In the genomic region with DNA sequence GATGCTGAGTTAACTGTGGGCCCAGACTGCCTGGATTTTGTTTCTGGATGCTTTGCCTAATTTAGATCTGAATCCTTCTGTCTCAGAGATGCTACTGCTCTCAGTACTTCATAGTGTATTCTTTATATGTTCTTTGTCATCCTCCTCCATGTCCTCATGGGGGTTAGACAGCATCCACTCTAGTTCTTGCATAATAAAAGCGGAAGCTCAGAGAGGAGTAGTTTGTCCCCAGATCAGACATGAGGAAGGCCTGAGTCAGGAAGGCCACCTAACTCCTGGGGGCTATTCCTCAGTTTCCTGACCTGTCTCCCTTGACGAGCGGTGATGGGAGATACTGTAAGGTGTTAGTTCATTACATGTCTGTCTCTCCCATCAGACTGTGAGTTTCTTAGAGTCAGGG, we compare ENCODE assay signal across 17 cellular contexts.
"Had no signal": no experiment of that assay in that cellular context is flagged by ENCODE, and none has a peak within 500 bp of the region (broad histone marks: within the 10 kb centered on the region; RNA-seq: fewer than 3 reads in every experiment).

No MANE protein-coding gene starts in this region.

- H3K9me3 ChIP-seq: psoas muscle, suprapubic skin, upper lobe of left lung had no signal

- H3K36me3 ChIP-seq: brain microvascular endothelial cell, suprapubic skin, upper lobe of left lung had no signal

- DNase-seq: activated CD4-positive, alpha-beta T cell treated with anti-CD3 and anti-CD28 coated beads for 1 hour; activated CD4-positive, alpha-beta T cell treated with anti-CD3 and anti-CD28 coated beads, Interleukin-2, amount 50 U/mL, for 48 hours; activated CD8-positive, alpha-beta memory T cell treated with anti-CD3 and anti-CD28 coated beads, Interleukin-2, amount 10 ng/mL, durations not matched to agents 7 days and 5 days; activated gamma-delta T cell; activated T-cell treated with anti-CD3 and anti-CD28 coated beads, Interleukin-2, amount 50 U/mL, for 4 hours; amniotic stem cell; brain microvascular endothelial cell; endodermal cell; head of caudate nucleus; kidney glomerular epithelial cell; mesenchymal stem cell; psoas muscle; T1000; upper lobe of left lung had no signal

- ATAC-seq: activated CD8-positive, alpha-beta memory T cell treated with anti-CD3 and anti-CD28 coated beads, Interleukin-2, amount 10 ng/mL, durations not matched to agents 7 days and 5 days; activated T-cell treated with anti-CD3 and anti-CD28 coated beads, Interleukin-2, amount 50 U/mL, for 4 hours; psoas muscle; sciatic nerve had no signal

- H3K4me3 ChIP-seq: psoas muscle, suprapubic skin, upper lobe of left lung had no signal

- H3K27ac ChIP-seq: brain microvascular endothelial cell, psoas muscle, suprapubic skin, upper lobe of left lung, VCaP had no signal

- H3K27me3 ChIP-seq: brain microvascular endothelial cell, suprapubic skin, upper lobe of left lung had no signal
